In the genomic region with DNA sequence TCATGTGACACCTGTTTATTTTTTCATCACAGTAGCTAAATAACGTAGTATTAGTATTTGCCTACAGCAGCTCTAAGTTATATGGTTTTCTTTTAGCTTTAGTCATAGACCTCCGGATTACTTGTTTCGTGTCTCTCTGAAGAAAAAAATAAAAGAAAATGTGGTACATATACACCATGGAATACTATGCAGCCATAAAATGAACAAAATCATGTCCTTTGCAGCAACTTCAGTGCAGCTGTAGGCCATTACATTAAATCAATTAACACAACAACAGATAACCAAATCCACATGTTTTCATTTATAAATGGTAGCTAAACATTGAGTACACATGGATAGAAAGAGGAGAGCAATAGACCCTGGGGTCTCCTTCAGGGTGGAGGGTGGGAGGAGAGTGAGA, we compare ENCODE assay signal across 18 cellular contexts.
DNase-seq lines count a peak whose midpoint lies in the region; FAIRE-seq and TF ChIP-seq lines count a peak whose summit lies in the region.
"Had no signal": no experiment of that assay in that cellular context is flagged by ENCODE, and none has a peak within 500 bp of the region (broad histone marks: within the 10 kb centered on the region; RNA-seq: fewer than 3 reads in every experiment).

No MANE protein-coding gene starts in this region.

- no peak for FAIRE-seq in astrocyte (lab: Jason Lieb, UNC)
- FAIRE-seq: A549, H1 had no signal

- H2AFZ ChIP-seq in GM23248 (no peak overlapping the region), astrocyte (ENCODE audit: low read depth, low read length) (no peak overlapping the region), osteoblast (ENCODE audit: low read length) (no peak overlapping the region), neuronal stem cell (ENCODE audit: low read length) (no peak overlapping the region)

- in situ Hi-C loops in GM23248 (cut with MboI) = no loop called here

- no peak overlapping the region for H3K4me2 ChIP-seq in GM23248 (ENCODE audit: unreplicated experiment)
- H3K4me2 ChIP-seq in astrocyte (ENCODE audit: low read length) = no peak overlapping the region
- no peak overlapping the region for H3K4me2 ChIP-seq in osteoblast (ENCODE audit: insufficient read depth, low read length)
- H3K4me2 ChIP-seq in neuronal stem cell (ENCODE audit: insufficient read depth, low read length, poor library complexity, severe bottlenecking) = no peak overlapping the region
- H3K4me2 ChIP-seq: A549, BLaER1 had no signal

- H3K23ac ChIP-seq in neuronal stem cell (ENCODE audit: low read depth, low read length, poor library complexity) = no peak overlapping the region

- no peak overlapping the region for H3K4me3 Mint-ChIP-seq in astrocyte (ENCODE audit: unreplicated experiment)
- H3K4me3 Mint-ChIP-seq: CD14-positive monocyte; CD4-positive, alpha-beta memory T cell; H9 had no signal

- peak overlapping the region; percentile 78 for H3K27ac ChIP-seq in GM23248
- H3K27ac ChIP-seq in SK-N-MC = peak overlapping the region; percentile 91
- H3K27ac ChIP-seq in astrocyte (ENCODE audit: low read depth, low read length) = peak overlapping the region; percentile 85
- H3K27ac ChIP-seq in osteoblast (ENCODE audit: low read depth, low read length) = peak overlapping the region; percentile 83
- no peak overlapping the region for H3K27ac ChIP-seq in neuronal stem cell (replicated peaks; ENCODE audit: low read length)
- H3K27ac ChIP-seq: 22Rv1, A549, BLaER1, HL-60 had no signal

- no peak overlapping the region for H2BK120ac ChIP-seq in neuronal stem cell (ENCODE audit: low read depth, low read length)

- no peak overlapping the region for H4K8ac ChIP-seq in neuronal stem cell (ENCODE audit: low read depth, low read length)

- H3K14ac ChIP-seq in neuronal stem cell (ENCODE audit: low read length) = no peak overlapping the region

- H2AK5ac ChIP-seq in neuronal stem cell (ENCODE audit: low read depth, low read length) = no peak overlapping the region

- H2BK15ac ChIP-seq in neuronal stem cell (ENCODE audit: low read length) = no peak overlapping the region

- H3K27me3 ChIP-seq in GM23248 (replicated peaks; ENCODE audit: insufficient read depth) (no peaks in the 10 kb centered on the region), astrocyte (ENCODE audit: insufficient read depth, low read length) (no peaks in the 10 kb centered on the region), osteoblast (ENCODE audit: insufficient read depth, low read length) (no peaks in the 10 kb centered on the region), neuronal stem cell (ENCODE audit: control insufficient read depth in 3 of 3, insufficient read depth in 3 of 3, low read depth in 1 of 3, low read length in 3 of 3) (no peaks in the 10 kb centered on the region)
- H3K27me3 ChIP-seq: BLaER1 had no signal

- H4K20me1 ChIP-seq in GM23248 (ENCODE audit: insufficient read depth) = no peaks in the 10 kb centered on the region
- H4K20me1 ChIP-seq in astrocyte (ENCODE audit: insufficient read depth, low read length) = no peaks in the 10 kb centered on the region
- no peaks in the 10 kb centered on the region for H4K20me1 ChIP-seq in osteoblast (ENCODE audit: insufficient read depth, low read length)
- H4K20me1 ChIP-seq: BLaER1 had no signal

- no peak overlapping the region for H3K4ac ChIP-seq in neuronal stem cell (ENCODE audit: low read length)

- no peak overlapping the region for H3K9ac ChIP-seq in GM23248
- no peak overlapping the region for H3K9ac ChIP-seq in SK-N-MC (ENCODE audit: insufficient read length)
- no peak overlapping the region for H3K9ac ChIP-seq in astrocyte (ENCODE audit: low read length)
- H3K9ac ChIP-seq in neuronal stem cell (ENCODE audit: low read depth, low read length, poor library complexity) = no peak overlapping the region
- H3K9ac ChIP-seq: BLaER1 had no signal

- peaks cover 7% of the 10 kb centered on the region for H3K9me3 Mint-ChIP-seq in astrocyte (ENCODE audit: unreplicated experiment)

- H3K4me1 ChIP-seq in GM23248 (ENCODE audit: insufficient read depth) (peaks cover 60% of the 10 kb centered on the region), astrocyte (ENCODE audit: insufficient read depth, low read length) (peaks cover 16% of the 10 kb centered on the region), osteoblast (ENCODE audit: insufficient read depth, low read length) (peaks cover 28% of the 10 kb centered on the region), neuronal stem cell (ENCODE audit: control insufficient read depth in 2 of 2, insufficient read depth in 1 of 2, low read depth in 1 of 2, low read length in 2 of 2) (peaks cover 0 to 3% of the 10 kb centered on the region in 2 donors)
- H3K4me1 ChIP-seq: BLaER1 had no signal

- H3K27ac Mint-ChIP-seq in astrocyte (ENCODE audit: unreplicated experiment) = peak overlapping the region; percentile 94
- H3K27ac Mint-ChIP-seq: CD14-positive monocyte; CD4-positive, alpha-beta memory T cell; H9 had no signal

- 97 to 100% methylated on average over 3 of the region's 3 CpGs for WGBS in GM23248 (ENCODE audit: low coverage in 1 of 2, low lambda C conversion rate in 2 of 2, missing lambda C conversion rate in 2 of 2), 2 experiments
- WGBS in neuronal stem cell (ENCODE audit: extremely low coverage in 2 of 2, insufficient read length in 2 of 2, insufficient replicate concordance in 1 of 2), 2 donors = no CpG with 5 or more reads among the region's 3 CpGs

- no peak overlapping the region for H2BK12ac ChIP-seq in neuronal stem cell (ENCODE audit: low read length)

- H2BK5ac ChIP-seq in neuronal stem cell (ENCODE audit: low read length) = no peak overlapping the region

- DNase-seq in GM23248 (no peak), SK-N-MC (ENCODE audit: low read depth, low spot score) (no peak), astrocyte (ENCODE audit: low read depth) (no peak), osteoblast (ENCODE audit: insufficient read length, low spot score, missing footprints) (no peak), HuH-7 (ENCODE audit: low spot score) (no peak), mesenteric fat pad (ENCODE audit: low spot score) (no peak), neuronal stem cell (ENCODE audit: low spot score) (no peak)
- DNase-seq: CD4-positive, alpha-beta memory T cell; DMS79 treated with DMSO at 0.1 percent for 48 hours; GF-D8; H9; IMR-90 had no signal

- H3K79me2 ChIP-seq in GM23248 (ENCODE audit: insufficient read depth) = peaks cover 59% of the 10 kb centered on the region
- peaks cover 18% of the 10 kb centered on the region for H3K79me2 ChIP-seq in astrocyte (ENCODE audit: insufficient read depth, low read length)
- peaks cover 10% of the 10 kb centered on the region for H3K79me2 ChIP-seq in osteoblast (ENCODE audit: insufficient read depth, low read length)

- H3K4me3 ChIP-seq in GM23248 = no peak overlapping the region
- H3K4me3 ChIP-seq in SK-N-MC = no peak overlapping the region
- no peak overlapping the region for H3K4me3 ChIP-seq in astrocyte (ENCODE audit: insufficient read depth, low read depth, low read length)
- H3K4me3 ChIP-seq in osteoblast (ENCODE audit: insufficient read depth, low read length) = no peak overlapping the region
- no peak overlapping the region for H3K4me3 ChIP-seq in neuronal stem cell (ENCODE audit: low read length in 2 of 2)
- H3K4me3 ChIP-seq: A549, BLaER1 had no signal

- peaks cover 30% of the 10 kb centered on the region for H3K4me1 Mint-ChIP-seq in astrocyte (ENCODE audit: low read depth, unreplicated experiment)
- H3K4me1 Mint-ChIP-seq: CD14-positive monocyte; CD4-positive, alpha-beta memory T cell had no signal

- no peaks in the 10 kb centered on the region for H3K36me3 ChIP-seq in GM23248 (ENCODE audit: low read depth)
- H3K36me3 ChIP-seq in SK-N-MC (ENCODE audit: insufficient read depth, low read length) = no peaks in the 10 kb centered on the region
- H3K36me3 ChIP-seq in astrocyte (ENCODE audit: insufficient read depth, low read length) = no peaks in the 10 kb centered on the region
- no peaks in the 10 kb centered on the region for H3K36me3 ChIP-seq in osteoblast (ENCODE audit: insufficient read depth, low read length)
- H3K36me3 ChIP-seq in neuronal stem cell (replicated peaks in 1 of 2; ENCODE audit: control insufficient read depth in 2 of 2, insufficient read depth in 2 of 2, low read length in 2 of 2) = peaks cover 0 to 2% of the 10 kb centered on the region in 2 donors
- H3K36me3 ChIP-seq: BLaER1 had no signal

- no peaks in the 10 kb centered on the region for H3K27me3 Mint-ChIP-seq in astrocyte (ENCODE audit: low read depth, unreplicated experiment)
- H3K27me3 Mint-ChIP-seq: CD4-positive, alpha-beta memory T cell had no signal

- no peaks in the 10 kb centered on the region for H3K79me1 ChIP-seq in neuronal stem cell (ENCODE audit: low read depth, low read length)

- H3K9me3 ChIP-seq in GM23248 (ENCODE audit: low read depth) (no peaks in the 10 kb centered on the region), SK-N-MC (ENCODE audit: low read depth, low read length) (no peaks in the 10 kb centered on the region; the same call in 1 of the 2 replicates), astrocyte (ENCODE audit: insufficient read depth, low read depth, low read length) (no peaks in the 10 kb centered on the region), osteoblast (ENCODE audit: low read depth, low read length) (no peaks in the 10 kb centered on the region), neuronal stem cell (replicated peaks in 1 of 2; ENCODE audit: control insufficient read depth in 2 of 2, insufficient read depth in 1 of 2, low read depth in 1 of 2, low read length in 2 of 2) (peaks cover 0 to 5% of the 10 kb centered on the region in 2 donors)
- H3K9me3 ChIP-seq: BLaER1 had no signal

- no peak for TF ChIP-seq CTCF in astrocyte (IDR thresholded peaks at IDR 0.05; ENCODE audit: insufficient read depth, low read depth, low read length)
- no peak for TF ChIP-seq CTCF in osteoblast (IDR thresholded peaks at IDR 0.05; ENCODE audit: extremely low read depth, low read depth, low read length)

- peaks cover 45% of the 10 kb centered on the region for H3F3A ChIP-seq in GM23248 (ENCODE audit: insufficient read depth)

- no peak overlapping the region for H4K91ac ChIP-seq in neuronal stem cell (ENCODE audit: low read depth, low read length, poor library complexity)

- H3K9me2 ChIP-seq in GM23248 (ENCODE audit: insufficient read depth) = no peaks in the 10 kb centered on the region

- no peaks in the 10 kb centered on the region for H3K36me3 Mint-ChIP-seq in astrocyte (ENCODE audit: low read depth, unreplicated experiment)
- H3K36me3 Mint-ChIP-seq: CD14-positive monocyte had no signal

- H3K18ac ChIP-seq in neuronal stem cell (ENCODE audit: low read length) = no peak overlapping the region
